Comparison of ENCODE assay signal across 14 cellular contexts in the genomic region with DNA sequence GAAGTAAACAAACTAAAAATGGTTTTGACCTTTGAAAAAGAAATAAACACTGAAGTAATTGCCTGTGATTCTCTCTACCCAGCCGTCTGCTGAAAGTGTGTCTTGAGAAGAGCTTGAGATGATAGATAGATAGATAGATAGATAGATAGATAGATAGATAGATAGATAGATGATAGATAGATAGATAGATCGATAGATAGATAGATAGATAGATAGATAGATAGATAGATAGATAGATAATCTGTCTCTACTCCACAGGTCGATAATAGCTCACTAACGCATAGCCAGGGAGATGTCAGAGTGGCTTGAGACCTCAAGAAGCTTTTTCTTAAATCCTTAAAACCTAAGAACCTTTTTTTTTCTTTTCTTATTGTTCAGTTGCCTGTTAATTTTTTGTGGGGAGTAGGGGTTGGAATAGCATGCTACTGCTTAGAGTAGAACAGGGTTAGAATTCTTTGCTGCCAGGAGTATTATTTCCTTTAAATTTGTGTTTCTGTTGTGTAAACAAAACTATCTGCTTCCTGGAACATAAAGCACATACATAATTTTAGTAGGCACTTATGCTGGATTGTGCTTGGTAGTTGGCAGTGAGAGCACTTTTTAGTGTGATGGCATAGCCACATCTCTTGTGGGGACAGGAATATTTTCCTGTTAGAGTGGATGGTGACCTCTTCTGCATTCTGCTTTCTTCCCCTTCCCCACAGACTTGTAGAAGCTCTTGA.
"Had no signal": no experiment of that assay in that cellular context is flagged by ENCODE, and none has a peak within 500 bp of the region (broad histone marks: within the 10 kb centered on the region; RNA-seq: fewer than 3 reads in every experiment).

No MANE protein-coding gene starts in this region.

- H3K27ac Mint-ChIP-seq: activated naive CD8-positive, alpha-beta T cell; nephron; stimulated activated memory B cell treated with anti-CD40 and anti-IgM and Interleukin-4, amounts not matched to agents 10 μg/mL and 1 μg/mL and 100 μg/mL, for 72 hours had no signal

- H3K27me3 Mint-ChIP-seq: activated naive CD8-positive, alpha-beta T cell; stimulated activated memory B cell treated with anti-CD40 and anti-IgM and Interleukin-4, amounts not matched to agents 10 μg/mL and 1 μg/mL and 100 μg/mL, for 72 hours had no signal

- H3K4me1 ChIP-seq: prostate gland, right lobe of liver, upper lobe of right lung had no signal

- H3K4me3 Mint-ChIP-seq: activated naive CD8-positive, alpha-beta T cell; nephron; stimulated activated memory B cell treated with anti-CD40 and anti-IgM and Interleukin-4, amounts not matched to agents 10 μg/mL and 1 μg/mL and 100 μg/mL, for 72 hours had no signal

- H3K27ac ChIP-seq: brain microvascular endothelial cell, prostate gland, right lobe of liver, suprapubic skin, upper lobe of right lung had no signal

- ATAC-seq: right lobe of liver; stimulated activated memory B cell treated with anti-CD40 and anti-IgM and Interleukin-4, amounts not matched to agents 10 μg/mL and 1 μg/mL and 100 μg/mL, for 72 hours; upper lobe of right lung had no signal

- H3K4me3 ChIP-seq: lung, prostate gland, right lobe of liver, suprapubic skin, upper lobe of right lung had no signal

- DNase-seq: activated effector memory CD4-positive, alpha-beta T cell treated with Interleukin-2 at 50 U/mL for 16 hours; brain microvascular endothelial cell; hippocampal formation; kidney glomerular epithelial cell; right lobe of liver; SW 1271; T1000; upper lobe of right lung had no signal

- H3K9me3 ChIP-seq: prostate gland had no signal

- H3K36me3 ChIP-seq: brain microvascular endothelial cell, prostate gland, suprapubic skin, upper lobe of right lung had no signal

- H3K27me3 ChIP-seq: brain microvascular endothelial cell, right lobe of liver, suprapubic skin, upper lobe of right lung had no signal
